21 cellular contexts compared by ENCODE assay signal in the genomic region with DNA sequence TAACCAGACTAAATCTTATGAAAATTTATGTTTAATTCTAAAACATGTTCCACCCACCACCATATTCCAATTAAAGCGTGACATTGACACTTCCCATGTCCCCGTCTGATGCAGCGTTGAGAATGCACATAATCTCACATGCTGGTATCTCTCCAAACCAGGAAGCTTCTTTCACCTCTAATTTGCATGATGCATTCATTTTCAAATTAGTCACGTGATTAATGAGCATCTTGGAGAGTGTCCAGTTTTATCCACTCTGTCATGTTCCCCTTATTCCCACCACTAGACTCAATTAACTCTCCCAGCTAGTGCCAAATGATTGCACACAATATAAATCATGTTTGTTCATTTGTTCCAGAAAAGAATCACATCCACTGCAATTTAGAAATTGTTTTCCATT.
"Had no signal": no experiment of that assay in that cellular context is flagged by ENCODE, and none has a peak within 500 bp of the region (broad histone marks: within the 10 kb centered on the region; RNA-seq: fewer than 3 reads in every experiment).

No MANE protein-coding gene starts in this region.

- H3K4me3 Mint-ChIP-seq: naive B cell, nephron, type B pancreatic cell had no signal

- H3K4me3 ChIP-seq: dorsolateral prefrontal cortex, gastrocnemius medialis, heart right ventricle, pancreas, smooth muscle cell, suprapubic skin, thyroid gland had no signal

- H3K27me3 Mint-ChIP-seq: naive B cell, progenitor cell of endocrine pancreas, type B pancreatic cell had no signal

- H3K4me1 Mint-ChIP-seq: naive B cell had no signal

- DNase-seq: dorsolateral prefrontal cortex; effector CD8-positive, alpha-beta T cell; gastrocnemius medialis; heart right ventricle; hypothalamus; kidney glomerular epithelial cell; mesendoderm; naive B cell; occipital lobe; pancreas; right cardiac atrium; stimulated activated CD4-positive, alpha-beta T cell treated with anti-CD3 and anti-CD28 coated beads, Interleukin-2, amount 100 ng/mL, for 48 hours; stimulated activated naive CD8-positive, alpha-beta T cell treated with anti-CD3 and anti-CD28 coated beads, Interleukin-15, Interleukin-2, amounts not matched to agents 100 U/mL and 50 U/mL, for 24 hours; thyroid gland had no signal

- H3K27ac Mint-ChIP-seq: naive B cell, nephron, progenitor cell of endocrine pancreas, type B pancreatic cell had no signal

- H3K27me3 ChIP-seq: gastrocnemius medialis, heart right ventricle, pancreas, suprapubic skin, thyroid gland had no signal

- ATAC-seq: gastrocnemius medialis; heart right ventricle; pancreas; right cardiac atrium; stimulated activated naive CD8-positive, alpha-beta T cell treated with anti-CD3 and anti-CD28 coated beads, Interleukin-15, Interleukin-2, amounts not matched to agents 100 U/mL and 50 U/mL, for 24 hours had no signal

- H3K9me3 ChIP-seq: gastrocnemius medialis, heart right ventricle, pancreas, suprapubic skin, thyroid gland had no signal

- H3K36me3 ChIP-seq: gastrocnemius medialis, heart right ventricle, pancreas, suprapubic skin, thyroid gland had no signal

- H3K9me3 Mint-ChIP-seq: nephron, type B pancreatic cell had no signal

- H3K36me3 Mint-ChIP-seq: naive B cell, type B pancreatic cell had no signal

- FAIRE-seq: islet of Langerhans, pancreas, urothelium cell line had no signal

- H3K4me1 ChIP-seq: gastrocnemius medialis, heart right ventricle, pancreas, suprapubic skin, thyroid gland had no signal

- H3K27ac ChIP-seq: dorsolateral prefrontal cortex, gastrocnemius medialis, heart right ventricle, pancreas, suprapubic skin, thyroid gland had no signal
